In genomic region chr18:834086-834720, GRCh38 we compare ENCODE assay signal across 31 cellular contexts. TPM values are rescaled to one million over a fixed set of nuclear protein-coding genes. Genes with fewer than 3 reads are reported as not detected.
"Had no signal": no experiment of that assay in that cellular context is flagged by ENCODE, and none has a peak within 500 bp of the region (broad histone marks: within the 10 kb centered on the region; RNA-seq: fewer than 3 reads in every experiment).

No MANE protein-coding gene starts in this region.

- H2AFZ ChIP-seq: PC-9 had no signal

- H3K9me3 ChIP-seq: adrenal gland, body of pancreas, breast epithelium, SJCRH30, SK-N-SH had no signal

- H3K4me1 ChIP-seq: breast epithelium had no signal

- H3K27me3 ChIP-seq: adrenal gland, body of pancreas, breast epithelium, SJCRH30 had no signal

- H3K9ac ChIP-seq: SK-N-SH had no signal

- H3K36me3 ChIP-seq: adrenal gland, breast epithelium, SJCRH30 had no signal

- H3K27ac ChIP-seq: adrenal gland, body of pancreas, breast epithelium, PC-9, SJCRH30 had no signal

- FAIRE-seq: astrocyte, RCC 7860, TTC549 had no signal

- H3K4me2 ChIP-seq: PC-9, SK-N-SH had no signal

- DNase-seq: activated B cell treated with CpG ODN at 0.5 μM for 24 hours; activated CD4-positive, alpha-beta memory T cell treated with anti-CD3 and anti-CD28 coated beads for 36 hours; activated CD4-positive, alpha-beta T cell treated with anti-CD3 and anti-CD28 coated beads for 4 hours; activated CD4-positive, alpha-beta T cell treated with anti-CD3 and anti-CD28 coated beads, Interleukin-2, amount 50 U/mL, for 1 hour; activated CD4-positive, CD25-positive, alpha-beta regulatory T cell treated with anti-CD3 and anti-CD28 coated beads, Interleukin-2, amount 50 U/mL, for 72 hours; activated CD8-positive, alpha-beta memory T cell treated with anti-CD3 and anti-CD28 coated beads, Interleukin-2, amount 50 U/mL, for 4 hours; activated gamma-delta T cell treated with Interleukin-2 at 50 U/mL for 16 hours; activated naive CD4-positive, alpha-beta T cell treated with anti-CD3 and anti-CD28 coated beads for 36 hours; activated T-cell treated with anti-CD3 and anti-CD28 coated beads for 4 hours; activated T-cell treated with anti-CD3 and anti-CD28 coated beads, Interleukin-2, amount 50 U/mL, for 4 hours; body of pancreas; cerebellar nuclear complex; Karpas-422; NCI-H1105; NCI-H1417 treated with DMSO at 0.1 percent for 48 hours; NCI-H187 treated with DMSO at 0.1 percent for 48 hours; NCI-H2081; NCI-H345; NCI-H524 treated with DMSO at 0.1 percent for 48 hours; NK-92 treated with Interleukin-12 subunit alpha and Interleukin-12 subunit beta, amount 100 ng/mL, for 24 hours; PC-9; SHP77; SJCRH30; SK-N-SH had no signal

- ATAC-seq: activated naive CD4-positive, alpha-beta T cell treated with anti-CD3 and anti-CD28 coated beads, Interleukin-2, amount 50 U/mL, for 72 hours; activated T-cell treated with anti-CD3 and anti-CD28 coated beads, Interleukin-2, amount 50 U/mL, for 4 hours; body of pancreas had no signal

- H3K4me3 ChIP-seq: adrenal gland, body of pancreas, breast epithelium, PC-9, SJCRH30 had no signal

RNA-seq across cellular contexts. Expression of gene YES1, which starts 22.2 kb away (rescaled TPM):
- total RNA-seq: OCI-LY7 had no signal
